ENCODE assay signal across 8 cellular contexts in genomic region chr12:112527501-112527900, GRCh38.
"Had no signal": no experiment of that assay in that cellular context is flagged by ENCODE, and none has a peak within 500 bp of the region (broad histone marks: within the 10 kb centered on the region; RNA-seq: fewer than 3 reads in every experiment).

No MANE protein-coding gene starts in this region.

- FAIRE-seq: G401.6, GM12878, GM12891, GM12892, GM18507, GM19239 had no signal

- DNase-seq: GDM1, GF-D8 had no signal

- H3K4me3 ChIP-seq: GM12878 had no signal

- ATAC-seq: GM12878 had no signal
